Comparison of ENCODE assay signal across 1 cellular context in genomic region chr1:11279630-11280029, GRCh38.
TF ChIP-seq lines count a peak whose summit lies in the region.

No MANE protein-coding gene starts in this region.

TF ChIP-seq in SK-N-SH, 30 proteins besides CTCF, POLR2A, EP300 and RAD21:
- TF ChIP-seq GATA2 (CRISPR knock-in tag; IDR thresholded peaks at IDR 0.05) (no peak), TAF1 (IDR thresholded peaks at IDR 0.05; ENCODE audit: borderline replicate concordance, low read depth, low read length) (no peak), MAX (IDR thresholded peaks at IDR 0.05; ENCODE audit: low read depth) (no peak), USF2 (IDR thresholded peaks at IDR 0.05; ENCODE audit: borderline replicate concordance, low read depth, low read length) (no peak), NRF1 (IDR thresholded peaks at IDR 0.05; ENCODE audit: low read depth, low read length) (no peak), NFIC (IDR thresholded peaks at IDR 0.05; ENCODE audit: borderline replicate concordance) (no peak), SMC3 (IDR thresholded peaks at IDR 0.05; ENCODE audit: low read depth, low read length) (no peak), YY1 (IDR thresholded peaks at IDR 0.05; ENCODE audit: low read depth) (no peak), FOSL2 (IDR thresholded peaks at IDR 0.05; ENCODE audit: borderline replicate concordance, low read depth) (no peak), GABPA (IDR thresholded peaks at IDR 0.05; ENCODE audit: low read depth) (no peak), PBX3 (IDR thresholded peaks at IDR 0.05) (no peak), IRF3 (IDR thresholded peaks at IDR 0.05; ENCODE audit: low read depth, low read length) (no peak), TCF12 (IDR thresholded peaks at IDR 0.05) (no peak), RCOR1 (IDR thresholded peaks at IDR 0.05; ENCODE audit: low read length) (no peak), JUND (IDR thresholded peaks at IDR 0.05) (no peak), ZBTB33 (IDR thresholded peaks at IDR 0.05; ENCODE audit: borderline replicate concordance, low read depth) (no peak), FOXM1 (IDR thresholded peaks at IDR 0.05; ENCODE audit: low read depth) (no peak)
